In the genomic region with DNA sequence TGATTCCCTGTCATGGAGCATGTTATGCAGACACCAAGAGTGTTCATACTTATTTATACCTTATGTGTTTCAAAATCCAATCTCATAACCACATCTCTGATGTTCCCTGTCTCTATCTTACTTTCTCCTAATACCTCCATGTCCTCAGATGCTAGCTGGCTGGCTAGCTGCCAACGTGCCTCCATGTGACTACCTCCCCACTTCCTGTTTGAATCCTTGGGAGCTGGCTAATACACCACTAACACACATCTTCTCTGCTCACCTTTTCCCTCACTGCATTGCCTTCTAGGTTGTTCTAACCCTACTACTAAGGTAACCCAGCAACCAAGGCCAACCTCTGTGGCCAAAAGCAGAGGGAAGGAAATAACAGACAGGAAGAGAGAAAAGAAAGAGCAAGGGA, we compare ENCODE assay signal across 13 cellular contexts. TPM values are rescaled to one million over a fixed set of nuclear protein-coding genes. Genes with fewer than 3 reads are reported as not detected.
DNase-seq lines count a peak whose midpoint lies in the region; ATAC-seq and TF ChIP-seq lines count a peak whose summit lies in the region.
"Had no signal": no experiment of that assay in that cellular context is flagged by ENCODE, and none has a peak within 500 bp of the region (broad histone marks: within the 10 kb centered on the region; RNA-seq: fewer than 3 reads in every experiment).

No MANE protein-coding gene starts in this region.

- TF ChIP-seq CTCF in body of pancreas (IDR thresholded peaks at IDR 0.05) (no peak), tibial nerve (IDR thresholded peaks at IDR 0.05) (no peak)

- H3K4me1 ChIP-seq in body of pancreas (no peaks in the 10 kb centered on the region), tibial nerve (no peaks in the 10 kb centered on the region)

- H3K4me3 ChIP-seq in body of pancreas (no peak overlapping the region), tibial nerve (no peak overlapping the region)

- ATAC-seq in left ventricle myocardium superior: no peak
- ATAC-seq in Right ventricle myocardium inferior: no peak
- no peak for ATAC-seq in body of pancreas
- no peak for ATAC-seq in HG03097 (IDR thresholded peaks at IDR 0.05; ENCODE audit: low FRiP score, unreplicated experiment)
- no peak for ATAC-seq in HG03196 (IDR thresholded peaks at IDR 0.05; ENCODE audit: unreplicated experiment)
- ATAC-seq: activated T-cell treated with anti-CD3 and anti-CD28 coated beads, Interleukin-2, amount 50 U/mL, for 4 hours had no signal

- H3K9me3 ChIP-seq in body of pancreas (no peaks in the 10 kb centered on the region), tibial nerve (peaks cover 0 to 16% (median 0%) of the 10 kb centered on the region in 4 donors)

- WGBS in body of pancreas, 2 donors: 46 to 56% methylated on average over 1 of the region's 1 CpG
- 62 to 68% methylated on average over 1 of the region's 1 CpG for WGBS in tibial nerve, 2 donors

- TF ChIP-seq POLR2A in body of pancreas (IDR thresholded peaks at IDR 0.05) (no peak), tibial nerve (IDR thresholded peaks at IDR 0.05) (no peak)

- no peak for TF ChIP-seq EP300 in tibial nerve (IDR thresholded peaks at IDR 0.05)

- H3K27ac ChIP-seq in body of pancreas (no peak overlapping the region), tibial nerve (no peak overlapping the region)

- intact Hi-C loops in left ventricle myocardium superior (cut with micrococcal nuclease): no loop called here
- intact Hi-C loops in Right ventricle myocardium inferior (cut with DNase I): no loop called here
- intact Hi-C loops in body of pancreas (cut with DNase I): no loop called here

- DNase-seq in left ventricle myocardium superior: peak; percentile 63
- DNase-seq in Right ventricle myocardium inferior (ENCODE audit: missing footprints): no peak
- DNase-seq in LHCN-M2 (ENCODE audit: low read depth): peak; percentile 22
- peak in 3 of 4 donors; percentile 17 to 24 (median 19) for DNase-seq in body of pancreas
- DNase-seq in tibial nerve (ENCODE audit: low spot score in 2 of 2): peak; percentile 16 to 20
- DNase-seq in C1 segment of cervical spinal cord (lab: John Stamatoyannopoulos, UW): no peak
- DNase-seq: activated T-cell treated with anti-CD3 and anti-CD28 coated beads, Interleukin-2, amount 50 U/mL, for 4 hours; DMS79 treated with DMSO at 0.1 percent for 48 hours; NCI-H2227 treated with DMSO at 0.1 percent for 48 hours had no signal

- no peaks in the 10 kb centered on the region for H3K27me3 ChIP-seq in body of pancreas
- no peaks in the 10 kb centered on the region for H3K27me3 ChIP-seq in tibial nerve

- H3K36me3 ChIP-seq in body of pancreas (replicated peaks in 1 of 2; ENCODE audit: insufficient read depth in 1 of 2, low read depth in 2 of 2): no peaks in the 10 kb centered on the region
- peaks cover 0 to 51% (median 0%) of the 10 kb centered on the region in 3 donors for H3K36me3 ChIP-seq in tibial nerve

RNA-seq across cellular contexts. Expression of gene TTC5, which starts 27.3 kb away (rescaled TPM):
- 11.8 TPM for total RNA-seq in left ventricle myocardium superior
- 10.0 TPM for total RNA-seq in Right ventricle myocardium inferior
- total RNA-seq in LHCN-M2 (2014; rRNA removed): 10.3 and 16.8 TPM in 2 replicates
- 17.8 TPM for polyA plus RNA-seq in LHCN-M2 (2012)
- 10 to 100 TPM; 12.5 to 16.6 TPM for total RNA-seq in body of pancreas
- total RNA-seq in tibial nerve: 10 to 100 TPM in 3 of 4 donors, 1 to 10 TPM in 1; 8.1 to 12.8 (median 10.7) TPM

RNA-seq across cellular contexts. Expression of gene OR11H4, which starts 39.3 kb away (rescaled TPM):
- total RNA-seq in left ventricle myocardium superior: not detected
- total RNA-seq in Right ventricle myocardium inferior: not detected
- not detected in 2 replicates for total RNA-seq in LHCN-M2 (2014; rRNA removed)
- not detected for polyA plus RNA-seq in LHCN-M2 (2012)
- not detected for total RNA-seq in body of pancreas
- total RNA-seq in tibial nerve: not detected
- total RNA-seq: activated T-cell treated with anti-CD3 and anti-CD28 coated beads, Interleukin-2, amount 50 U/mL, for 4 hours; mucosa of gallbladder; T-helper 1 cell treated with Interleukin-12 subunit alpha and Interleukin-12 subunit beta and Interleukin-4 antibody, amounts not matched to agents 30 ng/mL and 1 ng/mL, for 36 hours had no signal

RNA-seq across cellular contexts. Expression of gene OR11H7, which starts 49.6 kb away (rescaled TPM):
- not detected for total RNA-seq in left ventricle myocardium superior
- not detected for total RNA-seq in Right ventricle myocardium inferior
- total RNA-seq in LHCN-M2 (2014; rRNA removed): not detected in 2 replicates
- not detected for polyA plus RNA-seq in LHCN-M2 (2012)
- not detected for total RNA-seq in body of pancreas
- not detected for total RNA-seq in tibial nerve
- total RNA-seq: activated T-cell treated with anti-CD3 and anti-CD28 coated beads, Interleukin-2, amount 50 U/mL, for 4 hours; mucosa of gallbladder; T-helper 1 cell treated with Interleukin-12 subunit alpha and Interleukin-12 subunit beta and Interleukin-4 antibody, amounts not matched to agents 30 ng/mL and 1 ng/mL, for 36 hours had no signal

RNA-seq across cellular contexts. Expression of gene CCNB1IP1, which starts 54.7 kb away (rescaled TPM):
- total RNA-seq in left ventricle myocardium superior: 43.9 TPM
- 41.0 TPM for total RNA-seq in Right ventricle myocardium inferior
- 39.3 and 39.5 TPM in 2 replicates for total RNA-seq in LHCN-M2 (2014; rRNA removed)
- 22.5 TPM for polyA plus RNA-seq in LHCN-M2 (2012)
- total RNA-seq in body of pancreas: 10 to 100 TPM; 17.1 to 66.9 TPM
- 10 to 100 TPM; 46.5 to 68.4 (median 49.9) TPM for total RNA-seq in tibial nerve

RNA-seq across cellular contexts. Expression of gene OR11H6, which starts 54.9 kb away (rescaled TPM):
- not detected for total RNA-seq in left ventricle myocardium superior
- not detected for total RNA-seq in Right ventricle myocardium inferior
- not detected in 2 replicates for total RNA-seq in LHCN-M2 (2014; rRNA removed)
- not detected for polyA plus RNA-seq in LHCN-M2 (2012)
- total RNA-seq in body of pancreas: not detected
- total RNA-seq in tibial nerve: not detected
- total RNA-seq: activated T-cell treated with anti-CD3 and anti-CD28 coated beads, Interleukin-2, amount 50 U/mL, for 4 hours; mucosa of gallbladder; T-helper 1 cell treated with Interleukin-12 subunit alpha and Interleukin-12 subunit beta and Interleukin-4 antibody, amounts not matched to agents 30 ng/mL and 1 ng/mL, for 36 hours had no signal

Comparison
In these comparisons a context has a peak if more than half of its experiments do, and no peak if none do; other contexts are left out.
1. DNase-seq: peak in left ventricle myocardium superior (single experiment), LHCN-M2 (single experiment), body of pancreas (3 of 4) and tibial nerve (2 of 2); none in Right ventricle myocardium inferior (single experiment) and C1 segment of cervical spinal cord (0 of 14).